ENCODE assay signal across 8 cellular contexts in the genomic region with DNA sequence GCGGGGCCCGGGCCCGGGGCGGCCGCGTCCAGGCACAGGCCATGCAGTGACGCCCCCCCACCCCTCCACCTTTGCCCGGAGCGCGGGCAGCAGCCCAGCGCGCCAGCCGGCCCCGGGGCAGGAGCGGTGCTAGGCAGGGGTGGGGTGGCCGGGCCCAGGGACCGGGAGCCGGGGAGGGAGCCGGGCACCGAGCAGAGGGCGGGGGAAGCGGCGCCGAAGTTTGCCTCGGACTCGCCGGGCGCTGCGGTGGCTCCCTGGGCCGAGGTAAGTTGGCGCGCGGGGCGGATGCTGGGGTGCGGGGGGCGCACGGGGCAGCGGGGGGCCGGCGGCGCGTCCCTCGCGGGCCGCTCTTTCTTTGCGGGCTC. TPM values are rescaled to one million over a fixed set of nuclear protein-coding genes. Genes with fewer than 3 reads are reported as not detected.
DNase-seq lines count a peak whose midpoint lies in the region; ATAC-seq and TF ChIP-seq lines count a peak whose summit lies in the region.

No MANE protein-coding gene starts in this region.

- H3K27me3 ChIP-seq in esophagus squamous epithelium (peaks cover 0 to 9% (median 0%) of the 10 kb centered on the region in 4 donors), parathyroid adenoma (ENCODE audit: control insufficient read depth, insufficient read depth, low read length) (no peaks in the 10 kb centered on the region)

- H3K4me3 ChIP-seq in AG09309 (ENCODE audit: control insufficient read depth, low read depth, low read length) (peak overlapping the region; percentile 78), esophagus squamous epithelium (peak overlapping the region; percentile 70 to 95 (median 88)), parathyroid adenoma (ENCODE audit: low read depth, low read length) (peak overlapping the region; percentile 37)
- H3K4me3 ChIP-seq in Jurkat, Clone E6-1 (ENCODE audit: low read length): peak overlapping the region; percentile 36

- peak overlapping the region; percentile 90 to 99 (median 99) for H3K27ac ChIP-seq in esophagus squamous epithelium
- H3K27ac ChIP-seq in parathyroid adenoma: peak overlapping the region; percentile 57

- TF ChIP-seq POLR2A in esophagus squamous epithelium (IDR thresholded peaks at IDR 0.05): no peak

- no CpG with 5 or more reads among the region's 46 CpGs for WGBS in esophagus squamous epithelium, 2 donors

- peak overlapping the region; percentile 28 for H2AFZ ChIP-seq in parathyroid adenoma

- H3K79me2 ChIP-seq in parathyroid adenoma: peaks cover 4% of the 10 kb centered on the region

- H3K4me1 ChIP-seq in esophagus squamous epithelium (peaks cover 5 to 50% (median 8%) of the 10 kb centered on the region in 3 donors), parathyroid adenoma (no peaks in the 10 kb centered on the region)

- intact Hi-C loops in esophagus squamous epithelium (cut with DNase I): loop anchor here (5.0 to 10.0 kb wide), 2 partner anchors 138 to 210 kb away; no protein-coding TSS in a partner anchor

- DNase-seq in AG09309 (ENCODE audit: low read depth) (no peak), esophagus squamous epithelium (lab: John Stamatoyannopoulos, UW) (no peak), NCI-H510A treated with DMSO at 0.1 percent for 48 hours (lab: John Stamatoyannopoulos, UW) (no peak)
- no peak for DNase-seq in Jurkat, Clone E6-1 (ENCODE audit: low read depth, low spot score)

- TF ChIP-seq CTCF in AG09309 (IDR thresholded peaks at IDR 0.05; ENCODE audit: control insufficient read depth, insufficient read depth, low read depth, low read length, missing control alignments) (no peak), esophagus squamous epithelium (IDR thresholded peaks at IDR 0.05) (no peak), parathyroid adenoma (IDR thresholded peaks at IDR 0.05) (no peak)

- H3K9ac ChIP-seq in parathyroid adenoma: no peak overlapping the region

- peak overlapping the region; percentile 49 for H3K4me2 ChIP-seq in parathyroid adenoma (ENCODE audit: low read length)

- ATAC-seq in GM19397 (IDR thresholded peaks at IDR 0.05; ENCODE audit: unreplicated experiment): peak; percentile 22
- no peak for ATAC-seq in HG02884 (IDR thresholded peaks at IDR 0.05; ENCODE audit: unreplicated experiment)
- ATAC-seq in HG03378 (IDR thresholded peaks at IDR 0.05; ENCODE audit: unreplicated experiment): no peak

- H3K36me3 ChIP-seq in esophagus squamous epithelium (no peaks in the 10 kb centered on the region), parathyroid adenoma (ENCODE audit: control insufficient read depth, insufficient read depth, low read length) (no peaks in the 10 kb centered on the region)

- H3K9me3 ChIP-seq in esophagus squamous epithelium (no peaks in the 10 kb centered on the region), parathyroid adenoma (ENCODE audit: control insufficient read depth, low read length) (no peaks in the 10 kb centered on the region)

RNA-seq across cellular contexts. Expression of a gene that starts 0.3 kb away (rescaled TPM):
- polyA plus RNA-seq in Jurkat, Clone E6-1 (2012; ENCODE audit: insufficient read depth, insufficient read length): 2.4 TPM
- 10 to 100 TPM; 33.3 to 75.2 (median 49.8) TPM for total RNA-seq in esophagus squamous epithelium

Comparison
In these comparisons a context has a peak if more than half of its experiments do, and no peak if none do; other contexts are left out.
1. H3K4me3 ChIP-seq: peak in every context shown above with its lines; median percentile 88 in esophagus squamous epithelium; 78 in AG09309; 37 in parathyroid adenoma; 36 in Jurkat, Clone E6-1.